7 cellular contexts compared by ENCODE assay signal in genomic region chr1:54310439-54311328, GRCh38.
DNase-seq lines count a peak whose midpoint lies in the region; ATAC-seq lines count a peak whose summit lies in the region.

No MANE protein-coding gene starts in this region.

- peaks cover 44% of the 10 kb centered on the region for H3K4me1 Mint-ChIP-seq in activated CD4-positive, alpha-beta memory T cell treated with anti-CD3 and anti-CD28 coated beads for 36 hours (ENCODE audit: low read depth)

- H3K27ac Mint-ChIP-seq in activated CD4-positive, alpha-beta memory T cell treated with anti-CD3 and anti-CD28 coated beads for 36 hours = no peak overlapping the region

- H3K27me3 ChIP-seq in HUES64 (ENCODE audit: insufficient read depth, low read length) = no peaks in the 10 kb centered on the region

- no peaks in the 10 kb centered on the region for H3K9me3 ChIP-seq in HUES64 (ENCODE audit: insufficient read depth, low read depth, low read length)

- H3K36me3 Mint-ChIP-seq in activated CD4-positive, alpha-beta memory T cell treated with anti-CD3 and anti-CD28 coated beads for 36 hours = no peaks in the 10 kb centered on the region

- CTCF ChIA-PET in activated CD4-positive, alpha-beta memory T cell treated with anti-CD3 and anti-CD28 coated beads for 36 hours (lab: Charles Lee) = interaction anchor here (1.1 to 1.3 kb wide), 2 partner anchors 10 to 151 kb away, joined by 3 read pairs; no protein-coding TSS in a partner anchor

- H3K27me3 Mint-ChIP-seq in activated CD4-positive, alpha-beta memory T cell treated with anti-CD3 and anti-CD28 coated beads for 36 hours = no peaks in the 10 kb centered on the region

- 26% methylated on average over 11 of the region's 12 CpGs for WGBS in HUES64

- POLR2A ChIA-PET in activated CD4-positive, alpha-beta memory T cell treated with anti-CD3 and anti-CD28 coated beads for 36 hours (lab: Charles Lee) = no interaction called here

- no peak overlapping the region for H3K4me3 Mint-ChIP-seq in activated CD4-positive, alpha-beta memory T cell treated with anti-CD3 and anti-CD28 coated beads for 36 hours

- DNase-seq in EL (peak; percentile 43), left cardiac atrium (peak; percentile 53), NCI-H1694 treated with DMSO at 0.1 percent for 48 hours (lab: John Stamatoyannopoulos, UW) (no peak)
- DNase-seq in activated CD4-positive, alpha-beta memory T cell treated with anti-CD3 and anti-CD28 coated beads for 36 hours = peak; percentile 35
- DNase-seq in stimulated activated CD8-positive, alpha-beta memory T cell treated with anti-CD3 and anti-CD28 coated beads, Interleukin-7, amount 100 ng/mL, for 4 hours (ENCODE audit: low read depth in 2 of 2) = peak; percentile 25 to 26

- peak overlapping the region; percentile 31; the same call in 1 of the 2 replicates for H3K4me3 ChIP-seq in HUES64 (ENCODE audit: low read length)

- no peaks in the 10 kb centered on the region for H3K9me3 Mint-ChIP-seq in activated CD4-positive, alpha-beta memory T cell treated with anti-CD3 and anti-CD28 coated beads for 36 hours

- ATAC-seq in left cardiac atrium = peak; percentile 15 to 30
- ATAC-seq in GM18907 (IDR thresholded peaks at IDR 0.05; ENCODE audit: unreplicated experiment) = no peak

- peak overlapping the region; percentile 66 for H3K9ac ChIP-seq in HUES64 (ENCODE audit: low read depth, low read length)

- intact Hi-C loops in activated CD4-positive, alpha-beta memory T cell treated with anti-CD3 and anti-CD28 coated beads for 36 hours (cut with micrococcal nuclease) = loop anchor here (1.0 kb wide), 1 partner anchor 178 kb away; no protein-coding TSS in a partner anchor
- intact Hi-C loops in left cardiac atrium (cut with DNase I) = loop anchor here in 1 of 2 donors (1.0 to 5.0 kb wide), 2 partner anchors 97 to 177 kb away; no protein-coding TSS in a partner anchor

- no peaks in the 10 kb centered on the region for H3K36me3 ChIP-seq in HUES64 (ENCODE audit: insufficient read depth, low read length)

- peak overlapping the region; percentile 92 for H3K27ac ChIP-seq in HUES64 (ENCODE audit: low read depth, low read length)

- H3K4me1 ChIP-seq in HUES64 (ENCODE audit: insufficient read depth, low read length) = peaks cover 73% of the 10 kb centered on the region
